10 cellular contexts compared by ENCODE assay signal in the genomic region with DNA sequence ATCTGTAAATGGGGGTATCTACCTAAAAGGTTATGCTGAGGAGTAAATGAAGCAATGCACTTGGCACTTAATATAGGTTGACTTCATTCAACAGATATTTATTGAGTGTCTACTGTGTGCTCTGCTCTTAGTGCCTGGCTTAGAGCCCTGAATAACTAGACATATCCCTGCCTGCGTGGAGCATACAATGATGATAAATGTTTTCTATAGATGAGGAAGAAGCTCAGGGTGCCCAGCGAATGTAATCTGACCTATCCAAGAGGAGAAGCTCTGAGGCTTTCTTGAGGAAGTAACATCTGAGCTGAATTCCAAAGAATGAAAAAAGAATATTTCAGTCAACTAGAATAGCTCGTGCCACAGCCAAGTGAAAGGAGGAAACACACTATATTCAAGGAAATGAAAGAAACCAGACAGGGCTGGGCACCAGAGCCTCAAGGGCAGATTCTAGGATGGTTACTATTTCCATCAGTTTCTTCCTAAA. TPM values are rescaled to one million over a fixed set of nuclear protein-coding genes. Genes with fewer than 3 reads are reported as not detected.
DNase-seq lines count a peak whose midpoint lies in the region; ATAC-seq and TF ChIP-seq lines count a peak whose summit lies in the region.
"Had no signal": no experiment of that assay in that cellular context is flagged by ENCODE, and none has a peak within 500 bp of the region (broad histone marks: within the 10 kb centered on the region; RNA-seq: fewer than 3 reads in every experiment).

No MANE protein-coding gene starts in this region.

- DNase-seq in MV-4-11 (lab: John Stamatoyannopoulos, UW) = peak; percentile 89
- peak; percentile 16 for DNase-seq in dermis blood vessel endothelial cell
- peak in 1 of 2 donors; percentile 34 for DNase-seq in tibial artery
- DNase-seq in HPDE6-E6E7 (ENCODE audit: extremely low spot score) = no peak
- no peak for DNase-seq in stimulated activated CD4-positive, alpha-beta T cell treated with anti-CD3 and anti-CD28 coated beads, Interleukin-12 subunit alpha, Interleukin-12 subunit beta, amount 100 ng/mL, for 4 hours
- DNase-seq: activated gamma-delta T cell had no signal

- H3K4me1 ChIP-seq in mesodermal cell (ENCODE audit: control insufficient read depth, insufficient read depth, low read length, poor library complexity, severe bottlenecking) (peaks cover 8% of the 10 kb centered on the region), tibial artery (peaks cover 0 to 68% (median 28%) of the 10 kb centered on the region in 4 donors)

- WGBS in mesodermal cell (ENCODE audit: insufficient coverage in 2 of 2), 2 experiments = 90 to 94% methylated on average over 2 of the region's 3 CpGs

- no peaks in the 10 kb centered on the region for H3K27me3 ChIP-seq in tibial artery
- H3K27me3 ChIP-seq: SJCRH30 had no signal

- peaks cover 9% of the 10 kb centered on the region for H3K9me3 ChIP-seq in mesodermal cell (ENCODE audit: control insufficient read depth, low read length)
- H3K9me3 ChIP-seq in tibial artery = no peaks in the 10 kb centered on the region
- H3K9me3 ChIP-seq: SJCRH30 had no signal

- H3K27ac ChIP-seq in mesodermal cell (ENCODE audit: low read depth, low read length, severe bottlenecking) (peak overlapping the region; percentile 3), tibial artery (peak overlapping the region; percentile 56 to 70)
- H3K27ac ChIP-seq: SJCRH30 had no signal

- no peak for TF ChIP-seq CTCF in tibial artery (IDR thresholded peaks at IDR 0.05)

- no peak for ATAC-seq in GM18868 (IDR thresholded peaks at IDR 0.05; ENCODE audit: unreplicated experiment)

- intact Hi-C loops in tibial artery (cut with DNase I; ENCODE audit: low total_unique reads) = loop anchor here (10.0 kb wide), 1 partner anchor 110 kb away; no protein-coding TSS in a partner anchor

- H3K4me3 ChIP-seq in mesodermal cell (ENCODE audit: extremely low read depth, insufficient read depth, low read length, poor library complexity, severe bottlenecking) = no peak overlapping the region
- no peak overlapping the region for H3K4me3 ChIP-seq in tibial artery
- H3K4me3 ChIP-seq: HAP-1, SJCRH30 had no signal

- H3K36me3 ChIP-seq in mesodermal cell (ENCODE audit: control insufficient read depth, insufficient read depth, low read length) (peaks cover 14% of the 10 kb centered on the region), tibial artery (peaks cover 21 to 40% (median 23%) of the 10 kb centered on the region in 3 donors)
- H3K36me3 ChIP-seq: HAP-1, SJCRH30 had no signal

RNA-seq across cellular contexts. Expression of a gene that starts 17.9 kb away (rescaled TPM):
- total RNA-seq in dermis blood vessel endothelial cell = not detected in 2 replicates
- polyA plus RNA-seq in mesodermal cell (2013, experiment 1 of 2) = not detected
- polyA plus RNA-seq in mesodermal cell (2013, experiment 2 of 2) = not detected
- total RNA-seq: SJCRH30 had no signal

Comparison
In these comparisons a context has a peak if more than half of its experiments do, and no peak if none do; other contexts are left out.
1. DNase-seq: peak in MV-4-11 (single experiment) and dermis blood vessel endothelial cell (single experiment); none in HPDE6-E6E7 (single experiment) and stimulated activated CD4-positive, alpha-beta T cell treated with anti-CD3 and anti-CD28 coated beads, Interleukin-12 subunit alpha, Interleukin-12 subunit beta, amount 100 ng/mL, for 4 hours (single experiment).